ENCODE assay signal across 8 cellular contexts in genomic region chr10:45340420-45340819, GRCh38. TPM values are rescaled to one million over a fixed set of nuclear protein-coding genes. Genes with fewer than 3 reads are reported as not detected.
"Had no signal": no experiment of that assay in that cellular context is flagged by ENCODE, and none has a peak within 500 bp of the region (broad histone marks: within the 10 kb centered on the region; RNA-seq: fewer than 3 reads in every experiment).

No MANE protein-coding gene starts in this region.

RNA-seq across cellular contexts. Expression of gene OR13A1, which starts 25.0 kb away (rescaled TPM):
- total RNA-seq: stomach, subcutaneous adipose tissue, suprapubic skin, temporal lobe, thyroid gland, tibial nerve, upper lobe of right lung, vagina had no signal
